In genomic region chr16:4663756-4664465, GRCh38 we compare ENCODE assay signal across 1 cellular context.
A peak's percentile ranks its signal among the peaks of the same experiment; 100 is the strongest.
TF ChIP-seq lines count a peak whose summit lies in the region.

No MANE protein-coding gene starts in this region.

TF ChIP-seq in HepG2, 621 proteins besides CTCF, POLR2A, EP300 and RAD21 (continued from another document and continues in another):
- TF ChIP-seq PRDM10 (CRISPR knock-in tag; IDR thresholded peaks at IDR 0.05; ENCODE audit: low read depth), result 0 out of 2 replicates have a peak, but pooled peaks have one; percentile 79
- TF ChIP-seq NRL (CRISPR knock-in tag; IDR thresholded peaks at IDR 0.05; ENCODE audit: borderline replicate concordance), result peak; percentile 93
- TF ChIP-seq AGO1 (IDR thresholded peaks at IDR 0.05; ENCODE audit: low read depth, low read length, poor library complexity, severe bottlenecking), result no peak
- no peak for TF ChIP-seq ATM (IDR thresholded peaks at IDR 0.05; ENCODE audit: borderline replicate concordance)
- TF ChIP-seq CREB1 (IDR thresholded peaks at IDR 0.05), result no peak
- 0 out of 2 replicates have a peak, but pooled peaks have one; percentile 59 for TF ChIP-seq CREB1 (CRISPR knock-in tag; IDR thresholded peaks at IDR 0.05)
- TF ChIP-seq HOXA5 (CRISPR knock-in tag; IDR thresholded peaks at IDR 0.05), result peak; percentile 70; the same call in 1 of the 2 replicates
- peak; percentile 89 for TF ChIP-seq ZNF564 (CRISPR knock-in tag; IDR thresholded peaks at IDR 0.05)
- peak; percentile 97 for TF ChIP-seq IKZF4 (CRISPR knock-in tag; IDR thresholded peaks at IDR 0.05; ENCODE audit: borderline replicate concordance, low read depth, not compliant biosample characterization)
- no peak for TF ChIP-seq ZNF207 (IDR thresholded peaks at IDR 0.05; ENCODE audit: borderline replicate concordance)
- TF ChIP-seq ZNF446 (CRISPR knock-in tag; IDR thresholded peaks at IDR 0.05), result no peak
- TF ChIP-seq, protein P1, sequence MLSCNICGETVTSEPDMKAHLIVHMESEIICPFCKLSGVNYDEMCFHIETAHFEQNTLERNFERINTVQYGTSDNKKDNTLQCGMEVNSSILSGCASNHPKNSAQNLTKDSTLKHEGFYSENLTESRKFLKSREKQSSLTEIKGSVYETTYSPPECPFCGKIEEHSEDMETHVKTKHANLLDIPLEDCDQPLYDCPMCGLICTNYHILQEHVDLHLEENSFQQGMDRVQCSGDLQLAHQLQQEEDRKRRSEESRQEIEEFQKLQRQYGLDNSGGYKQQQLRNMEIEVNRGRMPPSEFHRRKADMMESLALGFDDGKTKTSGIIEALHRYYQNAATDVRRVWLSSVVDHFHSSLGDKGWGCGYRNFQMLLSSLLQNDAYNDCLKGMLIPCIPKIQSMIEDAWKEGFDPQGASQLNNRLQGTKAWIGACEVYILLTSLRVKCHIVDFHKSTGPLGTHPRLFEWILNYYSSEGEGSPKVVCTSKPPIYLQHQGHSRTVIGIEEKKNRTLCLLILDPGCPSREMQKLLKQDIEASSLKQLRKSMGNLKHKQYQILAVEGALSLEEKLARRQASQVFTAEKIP (CRISPR knock-in tag; IDR thresholded peaks at IDR 0.05; ENCODE audit: borderline replicate concordance), result no peak
- TF ChIP-seq ZNF619 (CRISPR knock-in tag; IDR thresholded peaks at IDR 0.05), result 0 out of 2 replicates have a peak, but pooled peaks have one; percentile 78
- peak; percentile 65; the same call in 1 of the 2 replicates for TF ChIP-seq KDM4B (CRISPR knock-in tag; IDR thresholded peaks at IDR 0.05)
- TF ChIP-seq HOXD1 (CRISPR knock-in tag; IDR thresholded peaks at IDR 0.05), result peak; percentile 86
- no peak; the same call in 1 of the 2 replicates for TF ChIP-seq ZBTB46 (CRISPR knock-in tag; IDR thresholded peaks at IDR 0.05; ENCODE audit: borderline replicate concordance)
- TF ChIP-seq RXRA (CRISPR knock-in tag; IDR thresholded peaks at IDR 0.05), result peak; percentile 87; the same call in 1 of the 2 replicates
- TF ChIP-seq CEBPB (IDR thresholded peaks at IDR 0.05; ENCODE audit: borderline replicate concordance, low read depth, low read length), result peak; percentile 99
- TF ChIP-seq ZNF580 (CRISPR knock-in tag; IDR thresholded peaks at IDR 0.05; ENCODE audit: borderline replicate concordance, low read depth), result peak; percentile 88
- no peak for TF ChIP-seq RBAK (CRISPR knock-in tag; IDR thresholded peaks at IDR 0.05)
- peak; percentile 88 for TF ChIP-seq TMF1 (CRISPR knock-in tag; IDR thresholded peaks at IDR 0.05; ENCODE audit: low read depth)
- peak; percentile 76 for TF ChIP-seq ZNF883 (CRISPR knock-in tag; IDR thresholded peaks at IDR 0.05; ENCODE audit: not compliant biosample characterization)
- peak; percentile 31; the same call in 1 of the 2 replicates for TF ChIP-seq JUND (CRISPR knock-in tag; IDR thresholded peaks at IDR 0.05)
- no peak for TF ChIP-seq ZNF7 (CRISPR knock-in tag; IDR thresholded peaks at IDR 0.05)
- no peak for TF ChIP-seq JARID2 (CRISPR knock-in tag; IDR thresholded peaks at IDR 0.05; ENCODE audit: insufficient replicate concordance)
- TF ChIP-seq REXO4 (CRISPR knock-in tag; IDR thresholded peaks at IDR 0.05; ENCODE audit: borderline replicate concordance), result 0 out of 2 replicates have a peak, but pooled peaks have one; percentile 61
- TF ChIP-seq, protein P2, sequence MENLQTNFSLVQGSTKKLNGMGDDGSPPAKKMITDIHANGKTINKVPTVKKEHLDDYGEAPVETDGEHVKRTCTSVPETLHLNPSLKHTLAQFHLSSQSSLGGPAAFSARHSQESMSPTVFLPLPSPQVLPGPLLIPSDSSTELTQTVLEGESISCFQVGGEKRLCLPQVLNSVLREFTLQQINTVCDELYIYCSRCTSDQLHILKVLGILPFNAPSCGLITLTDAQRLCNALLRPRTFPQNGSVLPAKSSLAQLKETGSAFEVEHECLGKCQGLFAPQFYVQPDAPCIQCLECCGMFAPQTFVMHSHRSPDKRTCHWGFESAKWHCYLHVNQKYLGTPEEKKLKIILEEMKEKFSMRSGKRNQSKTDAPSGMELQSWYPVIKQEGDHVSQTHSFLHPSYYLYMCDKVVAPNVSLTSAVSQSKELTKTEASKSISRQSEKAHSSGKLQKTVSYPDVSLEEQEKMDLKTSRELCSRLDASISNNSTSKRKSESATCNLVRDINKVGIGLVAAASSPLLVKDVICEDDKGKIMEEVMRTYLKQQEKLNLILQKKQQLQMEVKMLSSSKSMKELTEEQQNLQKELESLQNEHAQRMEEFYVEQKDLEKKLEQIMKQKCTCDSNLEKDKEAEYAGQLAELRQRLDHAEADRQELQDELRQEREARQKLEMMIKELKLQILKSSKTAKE (CRISPR knock-in tag; IDR thresholded peaks at IDR 0.05; ENCODE audit: borderline replicate concordance), result peak; percentile 86
- peak; percentile 97 for TF ChIP-seq DMAP1 (CRISPR knock-in tag; IDR thresholded peaks at IDR 0.05)
- no peak for TF ChIP-seq ADNP (CRISPR knock-in tag; IDR thresholded peaks at IDR 0.05)
- peak; percentile 73 for TF ChIP-seq ARID5B (CRISPR knock-in tag; IDR thresholded peaks at IDR 0.05)
- peak; percentile 57; the same call in 1 of the 2 replicates for TF ChIP-seq RFX3 (CRISPR knock-in tag; IDR thresholded peaks at IDR 0.05)
- peak; percentile 92 for TF ChIP-seq ZNF512B (CRISPR knock-in tag; IDR thresholded peaks at IDR 0.05; ENCODE audit: borderline replicate concordance)
- peak; percentile 67; the same call in 1 of the 2 replicates for TF ChIP-seq ATF3 (CRISPR knock-in tag; IDR thresholded peaks at IDR 0.05)
- TF ChIP-seq, protein P3, sequence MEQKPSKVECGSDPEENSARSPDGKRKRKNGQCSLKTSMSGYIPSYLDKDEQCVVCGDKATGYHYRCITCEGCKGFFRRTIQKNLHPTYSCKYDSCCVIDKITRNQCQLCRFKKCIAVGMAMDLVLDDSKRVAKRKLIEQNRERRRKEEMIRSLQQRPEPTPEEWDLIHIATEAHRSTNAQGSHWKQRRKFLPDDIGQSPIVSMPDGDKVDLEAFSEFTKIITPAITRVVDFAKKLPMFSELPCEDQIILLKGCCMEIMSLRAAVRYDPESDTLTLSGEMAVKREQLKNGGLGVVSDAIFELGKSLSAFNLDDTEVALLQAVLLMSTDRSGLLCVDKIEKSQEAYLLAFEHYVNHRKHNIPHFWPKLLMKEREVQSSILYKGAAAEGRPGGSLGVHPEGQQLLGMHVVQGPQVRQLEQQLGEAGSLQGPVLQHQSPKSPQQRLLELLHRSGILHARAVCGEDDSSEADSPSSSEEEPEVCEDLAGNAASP (CRISPR knock-in tag; IDR thresholded peaks at IDR 0.05; ENCODE audit: borderline replicate concordance), result peak; percentile 87; the same call in 1 of the 2 replicates
- peak; percentile 70; the same call in 1 of the 2 replicates for TF ChIP-seq ZFP36L2 (CRISPR knock-in tag; IDR thresholded peaks at IDR 0.05)
- no peak for TF ChIP-seq IKZF1 (IDR thresholded peaks at IDR 0.05)
- TF ChIP-seq, protein P4, sequence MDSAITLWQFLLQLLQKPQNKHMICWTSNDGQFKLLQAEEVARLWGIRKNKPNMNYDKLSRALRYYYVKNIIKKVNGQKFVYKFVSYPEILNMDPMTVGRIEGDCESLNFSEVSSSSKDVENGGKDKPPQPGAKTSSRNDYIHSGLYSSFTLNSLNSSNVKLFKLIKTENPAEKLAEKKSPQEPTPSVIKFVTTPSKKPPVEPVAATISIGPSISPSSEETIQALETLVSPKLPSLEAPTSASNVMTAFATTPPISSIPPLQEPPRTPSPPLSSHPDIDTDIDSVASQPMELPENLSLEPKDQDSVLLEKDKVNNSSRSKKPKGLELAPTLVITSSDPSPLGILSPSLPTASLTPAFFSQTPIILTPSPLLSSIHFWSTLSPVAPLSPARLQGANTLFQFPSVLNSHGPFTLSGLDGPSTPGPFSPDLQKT (CRISPR knock-in tag; IDR thresholded peaks at IDR 0.05; ENCODE audit: borderline replicate concordance), result peak; percentile 34; the same call in 1 of the 2 replicates
- peak; percentile 96 for TF ChIP-seq ZNF724P (CRISPR knock-in tag; IDR thresholded peaks at IDR 0.05; ENCODE audit: borderline replicate concordance)
- no peak; the same call in 1 of the 2 replicates for TF ChIP-seq PAX8 (CRISPR knock-in tag; IDR thresholded peaks at IDR 0.05; ENCODE audit: borderline replicate concordance)
- peak; percentile 86; the same call in 1 of the 2 replicates for TF ChIP-seq KAT7 (CRISPR knock-in tag; IDR thresholded peaks at IDR 0.05; ENCODE audit: borderline replicate concordance)
- peak; percentile 89 for TF ChIP-seq AHR (CRISPR knock-in tag; IDR thresholded peaks at IDR 0.05)
